In the genomic region with DNA sequence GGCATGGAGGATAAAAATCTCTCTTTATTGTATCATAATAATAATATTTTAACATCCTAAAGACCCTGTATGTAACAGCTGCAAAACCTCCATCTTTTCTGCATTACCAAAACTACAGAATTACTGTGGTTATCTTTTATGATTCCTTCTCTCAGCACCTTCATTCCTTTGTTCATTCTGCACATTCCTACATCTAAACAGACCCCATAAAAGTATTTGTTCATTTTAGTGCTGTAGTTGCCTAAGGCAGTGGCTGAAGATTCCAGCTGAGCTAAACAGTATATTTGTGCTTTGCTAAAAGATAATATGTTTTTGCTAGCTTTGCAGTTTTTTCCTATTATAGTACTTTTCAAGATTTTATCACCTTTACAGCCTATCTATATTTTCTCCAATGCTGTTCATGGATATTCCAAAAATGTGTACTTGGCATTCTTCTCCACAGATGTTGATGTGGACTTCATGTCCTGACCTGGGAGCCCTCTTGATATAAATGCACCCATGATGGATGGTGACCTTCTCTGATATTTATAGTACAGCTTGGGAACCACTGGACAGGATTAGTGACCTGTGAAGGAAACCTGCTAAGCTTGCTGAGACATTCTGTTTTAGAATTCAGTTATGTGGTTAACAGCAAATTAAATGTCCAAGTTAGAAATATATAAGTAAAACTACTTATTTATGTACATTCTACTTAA, we compare ENCODE assay signal across 27 cellular contexts.
DNase-seq lines count a peak whose midpoint lies in the region; FAIRE-seq and TF ChIP-seq lines count a peak whose summit lies in the region.
"Had no signal": no experiment of that assay in that cellular context is flagged by ENCODE, and none has a peak within 500 bp of the region (broad histone marks: within the 10 kb centered on the region; RNA-seq: fewer than 3 reads in every experiment).

No MANE protein-coding gene starts in this region.

- H3K36me3 ChIP-seq in smooth muscle cell (ENCODE audit: low read depth), result no peaks in the 10 kb centered on the region
- H3K36me3 ChIP-seq in vagina, result no peaks in the 10 kb centered on the region
- no peaks in the 10 kb centered on the region for H3K36me3 ChIP-seq in uterus
- H3K36me3 ChIP-seq: BE2C, brain microvascular endothelial cell, neural progenitor cell, prostate gland had no signal

- TF ChIP-seq POLR2A in vagina (IDR thresholded peaks at IDR 0.05) (no peak), uterus (IDR thresholded peaks at IDR 0.05) (no peak)

- H3K4me2 ChIP-seq in smooth muscle cell, result no peak overlapping the region
- H3K4me2 ChIP-seq: neural progenitor cell had no signal

- no peak overlapping the region for H3K9ac ChIP-seq in smooth muscle cell (ENCODE audit: low read depth)
- H3K9ac ChIP-seq: neural progenitor cell had no signal

- TF ChIP-seq CTCF in AG09309 (IDR thresholded peaks at IDR 0.05; ENCODE audit: control insufficient read depth, insufficient read depth, low read depth, low read length, missing control alignments) (no peak), astrocyte of the cerebellum (IDR thresholded peaks at IDR 0.05; ENCODE audit: low read depth, low read length, missing control alignments) (no peak), D721Med (IDR thresholded peaks at IDR 0.05; ENCODE audit: insufficient read depth, missing control alignments) (no peak), smooth muscle cell (IDR thresholded peaks at IDR 0.05; ENCODE audit: borderline replicate concordance, insufficient read depth, poor library complexity, severe bottlenecking) (no peak), vagina (IDR thresholded peaks at IDR 0.05) (no peak), uterus (IDR thresholded peaks at IDR 0.05) (no peak)

- intact Hi-C loops in vagina (cut with DNase I), result no loop called here
- intact Hi-C loops in uterus (cut with DNase I; ENCODE audit: low total_unique reads), result no loop called here

- peak; percentile 10 for DNase-seq in AG09309 (ENCODE audit: low read depth)
- peak; percentile 1 for DNase-seq in HTR-8/SVneo (ENCODE audit: insufficient read length, low spot score)
- peak; percentile 34 for DNase-seq in astrocyte of the cerebellum (ENCODE audit: low read depth)
- peak; percentile 1 for DNase-seq in left kidney (ENCODE audit: low read depth, low spot score)
- DNase-seq in D721Med (ENCODE audit: insufficient read length, low spot score), result no peak
- DNase-seq in smooth muscle cell (lab: John Stamatoyannopoulos, UW; ENCODE audit: unreplicated experiment), result no peak
- no peak for DNase-seq in vagina (ENCODE audit: extremely low spot score in 2 of 2)
- no peak for DNase-seq in uterus
- DNase-seq: activated CD4-positive, alpha-beta T cell treated with anti-CD3 and anti-CD28 coated beads, Interleukin-2, amount 10 ng/mL, durations not matched to agents 24 days and 14 days; activated gamma-delta T cell treated with Interleukin-2 at 50 U/mL for 16 hours; activated T-cell treated with anti-CD3 and anti-CD28 coated beads, Interleukin-2, amount 50 U/mL, for 4 hours; BE2C; brain microvascular endothelial cell; DMS79 treated with DMSO at 0.1 percent for 48 hours; effector CD8-positive, alpha-beta T cell; head of caudate nucleus; Karpas-422; left cardiac atrium; mammary epithelial cell; NCI-H1694; NCI-H510A; stimulated activated naive CD8-positive, alpha-beta T cell treated with anti-CD3 and anti-CD28 coated beads, Interleukin-15, amount 100 ng/mL, for 72 hours had no signal

- no peaks in the 10 kb centered on the region for H3K4me1 ChIP-seq in smooth muscle cell (ENCODE audit: low read depth)
- no peaks in the 10 kb centered on the region for H3K4me1 ChIP-seq in vagina
- no peaks in the 10 kb centered on the region for H3K4me1 ChIP-seq in uterus
- H3K4me1 ChIP-seq: BE2C, neural progenitor cell, prostate gland had no signal

- H3K9me3 ChIP-seq in smooth muscle cell (replicated peaks; ENCODE audit: low read depth) (no peaks in the 10 kb centered on the region), vagina (no peaks in the 10 kb centered on the region), uterus (no peaks in the 10 kb centered on the region)
- H3K9me3 ChIP-seq: BE2C, prostate gland had no signal

- no peaks in the 10 kb centered on the region for H3K27me3 ChIP-seq in smooth muscle cell (ENCODE audit: low read depth)
- no peaks in the 10 kb centered on the region for H3K27me3 ChIP-seq in vagina
- H3K27me3 ChIP-seq in uterus, result no peaks in the 10 kb centered on the region
- H3K27me3 ChIP-seq: BE2C, brain microvascular endothelial cell, neural progenitor cell had no signal

- no peaks in the 10 kb centered on the region for H3F3A ChIP-seq in smooth muscle cell (ENCODE audit: low read depth)

- no peak overlapping the region for H2AFZ ChIP-seq in smooth muscle cell (ENCODE audit: low read depth)
- H2AFZ ChIP-seq: neural progenitor cell had no signal

- FAIRE-seq in HTR-8/SVneo (lab: Jason Lieb, UNC) (no peak), D721Med (lab: Jason Lieb, UNC) (no peak)
- FAIRE-seq: A204.1, GM12878 had no signal

- H3K27ac ChIP-seq in smooth muscle cell (ENCODE audit: low read depth) (no peak overlapping the region), vagina (no peak overlapping the region), uterus (no peak overlapping the region)
- H3K27ac ChIP-seq: brain microvascular endothelial cell, epithelial cell of prostate, neural progenitor cell, prostate gland had no signal

- in situ Hi-C loops in astrocyte of the cerebellum (cut with HindIII; ENCODE audit: low sequenced_read_pairs), result no loop called here

- H3K79me2 ChIP-seq in smooth muscle cell (ENCODE audit: low read depth), result no peaks in the 10 kb centered on the region

- H4K20me1 ChIP-seq in smooth muscle cell (ENCODE audit: low read depth), result no peaks in the 10 kb centered on the region

- H3K4me3 ChIP-seq in AG09309 (ENCODE audit: control insufficient read depth, low read depth, low read length) (no peak overlapping the region), astrocyte of the cerebellum (ENCODE audit: low read depth, low read length) (no peak overlapping the region), smooth muscle cell (no peak overlapping the region), vagina (no peak overlapping the region), uterus (no peak overlapping the region)
- H3K4me3 ChIP-seq: GM12878, neural progenitor cell, prostate gland had no signal

Comparison
In these comparisons a context has a peak if more than half of its experiments do, and no peak if none do; other contexts are left out.
1. DNase-seq: peak in AG09309 (single experiment), HTR-8/SVneo (single experiment), astrocyte of the cerebellum (single experiment) and left kidney (single experiment); none in D721Med (single experiment), smooth muscle cell (single experiment), vagina (0 of 2) and uterus (0 of 2).